Comparison of ENCODE assay signal across 14 cellular contexts in the genomic region with DNA sequence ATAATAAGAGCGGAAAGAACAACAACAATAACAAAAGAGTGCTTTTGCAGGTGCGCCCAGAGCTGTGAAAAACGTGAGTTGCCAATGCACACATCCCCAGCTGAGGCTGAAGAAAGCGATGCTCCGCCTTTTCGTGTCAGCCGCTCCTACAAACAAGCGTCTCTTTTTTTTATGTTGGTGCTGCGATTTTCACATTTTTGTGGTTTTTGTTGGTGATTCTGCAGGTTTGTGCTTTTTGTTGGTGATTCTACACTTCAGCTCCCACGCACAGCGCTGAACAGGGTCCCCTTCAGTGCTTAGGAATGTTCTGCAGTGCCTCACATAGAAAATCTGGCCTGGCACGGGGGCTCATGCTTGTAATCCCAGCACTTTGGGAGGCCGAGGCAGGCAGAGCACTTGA. TPM values are rescaled to one million over a fixed set of nuclear protein-coding genes. Genes with fewer than 3 reads are reported as not detected.
DNase-seq lines count a peak whose midpoint lies in the region; ATAC-seq, FAIRE-seq and TF ChIP-seq lines count a peak whose summit lies in the region.
"Had no signal": no experiment of that assay in that cellular context is flagged by ENCODE, and none has a peak within 500 bp of the region (broad histone marks: within the 10 kb centered on the region; RNA-seq: fewer than 3 reads in every experiment).

No MANE protein-coding gene starts in this region.

- intact Hi-C loops in psoas muscle (cut with DNase I) (no loop called here), sigmoid colon (cut with DNase I) (no loop called here), vagina (cut with DNase I) (no loop called here)

- no peak for TF ChIP-seq CTCF in fibroblast of mammary gland (conservative IDR thresholded peaks at IDR 0.05; ENCODE audit: control insufficient read depth, insufficient read depth, low read depth, low read length)
- TF ChIP-seq CTCF in psoas muscle (IDR thresholded peaks at IDR 0.05), result no peak
- TF ChIP-seq CTCF in sigmoid colon (IDR thresholded peaks at IDR 0.05), result no peak
- TF ChIP-seq CTCF in vagina (IDR thresholded peaks at IDR 0.05), result no peak

- DNase-seq in Daoy (ENCODE audit: low read depth), result peak; percentile 51
- peak; percentile 12 for DNase-seq in RCC 7860 (ENCODE audit: low spot score)
- DNase-seq in fibroblast of mammary gland (ENCODE audit: low read depth), result peak; percentile 84
- no peak for DNase-seq in psoas muscle
- no peak for DNase-seq in sigmoid colon
- DNase-seq in vagina (ENCODE audit: extremely low spot score in 2 of 2), result no peak
- DNase-seq: activated naive CD4-positive, alpha-beta T cell treated with anti-CD3 and anti-CD28 coated beads for 36 hours; effector CD8-positive, alpha-beta T cell; NCI-H526 treated with DMSO at 0.1 percent for 48 hours; stimulated activated CD4-positive, alpha-beta T cell treated with anti-CD3 and anti-CD28 coated beads, Interleukin-2, amount 100 ng/mL, for 24 hours; stomach had no signal

- H3K36me3 ChIP-seq in psoas muscle (ENCODE audit: insufficient read depth in 1 of 2, low read depth in 1 of 2) (no peaks in the 10 kb centered on the region), sigmoid colon (no peaks in the 10 kb centered on the region), vagina (no peaks in the 10 kb centered on the region)
- H3K36me3 ChIP-seq: stomach had no signal

- H3K27me3 ChIP-seq in psoas muscle (ENCODE audit: insufficient read depth in 3 of 3, low read length in 2 of 3) (no peaks in the 10 kb centered on the region), sigmoid colon (peaks cover 5 to 49% (median 34%) of the 10 kb centered on the region in 3 donors), vagina (no peaks in the 10 kb centered on the region)

- TF ChIP-seq POLR2A in sigmoid colon (IDR thresholded peaks at IDR 0.05) (no peak), vagina (IDR thresholded peaks at IDR 0.05) (no peak)

- no peak for TF ChIP-seq EP300 in sigmoid colon (IDR thresholded peaks at IDR 0.05)

- H3K27ac ChIP-seq in psoas muscle (peak overlapping the region; percentile 80), sigmoid colon (no peak overlapping the region), vagina (no peak overlapping the region)

- no peak for ATAC-seq in psoas muscle
- no peak for ATAC-seq in HG02588 (IDR thresholded peaks at IDR 0.05; ENCODE audit: unreplicated experiment)
- no peak for ATAC-seq in GM18511 (IDR thresholded peaks at IDR 0.05; ENCODE audit: unreplicated experiment)
- ATAC-seq: natural killer cell treated with Interleukin-12 subunit alpha and Interleukin-12 subunit beta and Interleukin-15 and Interleukin-18, amount 100 ng/mL, for 72 hours had no signal

- H3K4me3 ChIP-seq in fibroblast of mammary gland (ENCODE audit: control insufficient read depth, low read depth, low read length) (no peak overlapping the region), psoas muscle (no peak overlapping the region), sigmoid colon (no peak overlapping the region), vagina (no peak overlapping the region)
- H3K4me3 ChIP-seq: stomach had no signal

- H3K4me1 ChIP-seq in psoas muscle, result peaks cover 56% of the 10 kb centered on the region
- peaks cover 0 to under 1% (median 0%) of the 10 kb centered on the region in 4 donors for H3K4me1 ChIP-seq in sigmoid colon
- no peaks in the 10 kb centered on the region for H3K4me1 ChIP-seq in vagina

- WGBS in psoas muscle, 3 donors, result 42 to 60% (median 48%) methylated on average over 13 of the region's 13 CpGs
- WGBS in sigmoid colon, 2 donors, result 68 to 72% methylated on average over 13 of the region's 13 CpGs

- no peak for FAIRE-seq in RCC 7860 (lab: Jason Lieb, UNC)

- H3K9me3 ChIP-seq in psoas muscle (no peaks in the 10 kb centered on the region), sigmoid colon (no peaks in the 10 kb centered on the region), vagina (no peaks in the 10 kb centered on the region)
- H3K9me3 ChIP-seq: stomach had no signal

RNA-seq across cellular contexts. Expression of a gene that starts 7.3 kb away (rescaled TPM):
- not detected in 2 replicates for total RNA-seq in Daoy (2014; rRNA removed; shearing (Covaris generic))
- total RNA-seq in psoas muscle (10 to 100 TPM in 2 of 4 donors, 1 to 10 TPM in 1, under 1 TPM in 1; 0.79 to 30.8 (median 7.6) TPM), sigmoid colon (under 1 TPM in 1 of 4 donors, not detected in 3; 0.36 TPM), vagina (not detected)
- polyA plus RNA-seq in psoas muscle (10 to 100 TPM in 1 of 3 donors, 1 to 10 TPM in 2; 5.4 to 10.6 (median 7.9) TPM), sigmoid colon (under 1 TPM in 1 of 3 donors, not detected in 2; 0.23 TPM)
- total RNA-seq: activated naive CD4-positive, alpha-beta T cell treated with anti-CD3 and anti-CD28 coated beads for 36 hours; natural killer cell treated with Interleukin-12 subunit alpha and Interleukin-12 subunit beta and Interleukin-15 and Interleukin-18, amount 100 ng/mL, for 72 hours had no signal

RNA-seq across cellular contexts. Expression of a gene that starts 15.7 kb away (rescaled TPM):
- not detected in 2 replicates for total RNA-seq in Daoy (2014; rRNA removed; shearing (Covaris generic))
- total RNA-seq in psoas muscle (10 to 100 TPM in 1 of 4 donors, 1 to 10 TPM in 2, under 1 TPM in 1; 0.59 to 13.4 (median 3.7) TPM), sigmoid colon (not detected), vagina (not detected)
- polyA plus RNA-seq in psoas muscle (1 to 10 TPM in 1 of 3 donors, under 1 TPM in 2; 0.14 to 1.1 (median 0.91) TPM), sigmoid colon (not detected)
- total RNA-seq: activated naive CD4-positive, alpha-beta T cell treated with anti-CD3 and anti-CD28 coated beads for 36 hours; natural killer cell treated with Interleukin-12 subunit alpha and Interleukin-12 subunit beta and Interleukin-15 and Interleukin-18, amount 100 ng/mL, for 72 hours; stomach had no signal
- polyA plus RNA-seq: stomach had no signal

RNA-seq across cellular contexts. Expression of a gene that starts 28.0 kb away (rescaled TPM):
- 8.8 and 9.8 TPM in 2 replicates for total RNA-seq in Daoy (2014; rRNA removed; shearing (Covaris generic))
- 10 to 100 TPM; 21.8 to 81.6 (median 29.5) TPM for total RNA-seq in psoas muscle
- 10 to 100 TPM in 2 of 3 donors, 1 to 10 TPM in 1; 4.2 to 22.9 (median 14.2) TPM for polyA plus RNA-seq in psoas muscle
- total RNA-seq in sigmoid colon, result 1 to 10 TPM; 1.4 to 3.0 (median 2.2) TPM
- polyA plus RNA-seq in sigmoid colon, result 1 to 10 TPM in 2 of 3 donors, under 1 TPM in 1; 0.69 to 4.0 (median 1.8) TPM
- total RNA-seq in vagina, result 3.2 TPM

RNA-seq across cellular contexts. Expression of a gene that starts 46.7 kb away (rescaled TPM):
- 2.2 and 4.1 TPM in 2 replicates for total RNA-seq in Daoy (2014; rRNA removed; shearing (Covaris generic))
- 10 to 100 TPM in 3 of 4 donors, 1 to 10 TPM in 1; 9.9 to 23.7 (median 13.2) TPM for total RNA-seq in psoas muscle
- polyA plus RNA-seq in psoas muscle, result 10 to 100 TPM; 10.8 to 12.1 (median 11.5) TPM
- total RNA-seq in sigmoid colon, result 1 to 10 TPM; 3.5 to 9.6 (median 9.1) TPM
- 1 to 10 TPM; 5.3 to 9.0 (median 7.2) TPM for polyA plus RNA-seq in sigmoid colon
- 5.4 TPM for total RNA-seq in vagina

RNA-seq across cellular contexts. Expression of a gene that starts 47.5 kb away (rescaled TPM):
- total RNA-seq in Daoy (2014; rRNA removed; shearing (Covaris generic)), result 6.1 and 8.7 TPM in 2 replicates
- total RNA-seq in psoas muscle (10 to 100 TPM; 21.4 to 32.0 (median 24.5) TPM), sigmoid colon (10 to 100 TPM; 24.5 to 37.1 (median 31.3) TPM), vagina (15.5 TPM)
- polyA plus RNA-seq in psoas muscle (10 to 100 TPM; 38.6 to 52.5 (median 41.4) TPM), sigmoid colon (10 to 100 TPM; 44.1 to 49.2 (median 45.5) TPM)

Comparison
In these comparisons a context has a peak if more than half of its experiments do, and no peak if none do; other contexts are left out.
1. DNase-seq: peak in Daoy (single experiment), RCC 7860 (single experiment) and fibroblast of mammary gland (single experiment); none in psoas muscle (0 of 2), sigmoid colon (single experiment) and vagina (0 of 2).